Comparison of ENCODE assay signal across 1 cellular context in genomic region chr7:99126921-99127553, GRCh38.
TF ChIP-seq lines count a peak whose summit lies in the region.

No MANE protein-coding gene starts in this region.

TF ChIP-seq in K562, 482 proteins besides CTCF, POLR2A, EP300 and RAD21 (continued from another document and continues in another):
- TF ChIP-seq ZBTB2 (IDR thresholded peaks at IDR 0.05) (peak; percentile 36; the same call in 1 of the 2 replicates), MYC (IDR thresholded peaks at IDR 0.05; ENCODE audit: low read depth, low read length) (peak; percentile 44; the same call in 1 of the 2 replicates), MYC (CRISPR knock-in tag; IDR thresholded peaks at IDR 0.05; ENCODE audit: borderline replicate concordance, low read depth) (no peak), CXXC5 (CRISPR knock-in tag; IDR thresholded peaks at IDR 0.05) (peak; percentile 20; the same call in 1 of the 2 replicates), ZNF766 (CRISPR knock-in tag; conservative IDR thresholded peaks at IDR 0.05) (peak; percentile 67; the same call in 1 of the 2 replicates), FOXJ2 (tag; IDR thresholded peaks at IDR 0.05) (peak; percentile 75; the same call in 1 of the 2 replicates), CTBP1 (IDR thresholded peaks at IDR 0.05; ENCODE audit: borderline replicate concordance) (peak; percentile 49; the same call in 1 of the 2 replicates), ATF7 (IDR thresholded peaks at IDR 0.05) (peak; percentile 70), BCOR (IDR thresholded peaks at IDR 0.05) (peak; percentile 49), ZNF592 (IDR thresholded peaks at IDR 0.05) (peak; percentile 56; the same call in 1 of the 2 replicates), HMGN3 (IDR thresholded peaks at IDR 0.05; ENCODE audit: borderline replicate concordance, extremely low read depth, insufficient read length, low read depth, low read length) (no peak), PML (IDR thresholded peaks at IDR 0.05; ENCODE audit: low read length) (no peak), TAF7 (tag; IDR thresholded peaks at IDR 0.05) (peak; percentile 43; the same call in 1 of the 2 replicates), CBX5 (IDR thresholded peaks at IDR 0.05; ENCODE audit: borderline replicate concordance, low read depth) (peak; percentile 60; the same call in 1 of the 2 replicates), HMGXB4 (CRISPR knock-in tag; IDR thresholded peaks at IDR 0.05) (no peak), RUNX1 (IDR thresholded peaks at IDR 0.05; ENCODE audit: low read depth) (no peak), ATF3 (IDR thresholded peaks at IDR 0.05) (peak; percentile 13; the same call in 1 of the 2 replicates), ATF3 (CRISPR knock-in tag; conservative IDR thresholded peaks at IDR 0.05) (no peak), TSHZ1 (CRISPR knock-in tag; IDR thresholded peaks at IDR 0.05) (no peak), NFATC3 (IDR thresholded peaks at IDR 0.05) (peak; percentile 21; the same call in 1 of the 2 replicates), ZNF740 (CRISPR knock-in tag; IDR thresholded peaks at IDR 0.05) (no peak), ZNF740 (tag; IDR thresholded peaks at IDR 0.05) (no peak), ZNF140 (CRISPR knock-in tag; IDR thresholded peaks at IDR 0.05) (no peak), SMAD3 (CRISPR knock-in tag; conservative IDR thresholded peaks at IDR 0.05) (no peak), BRD9 (IDR thresholded peaks at IDR 0.05; ENCODE audit: low read depth, partially characterized antibody) (peak; percentile 37), SIN3B (IDR thresholded peaks at IDR 0.05; ENCODE audit: low read depth) (no peak), ZFP30 (CRISPR knock-in tag; IDR thresholded peaks at IDR 0.05; ENCODE audit: borderline replicate concordance) (no peak), ZNF398 (CRISPR knock-in tag; IDR thresholded peaks at IDR 0.05) (no peak), VEZF1 (CRISPR knock-in tag; IDR thresholded peaks at IDR 0.05) (no peak; the same call in 1 of the 2 replicates), HMBOX1 (IDR thresholded peaks at IDR 0.05) (0 out of 2 replicates have a peak, but pooled peaks have one; percentile 63), NEUROD1 (IDR thresholded peaks at IDR 0.05; ENCODE audit: borderline replicate concordance, low read depth, low read length, partially characterized antibody) (peak; percentile 51), E2F4 (CRISPR knock-in tag; IDR thresholded peaks at IDR 0.05; ENCODE audit: low read depth) (no peak), SRF (CRISPR knock-in tag; IDR thresholded peaks at IDR 0.05) (peak in 1 of 2 experiments; percentile 77; a peak in 1 of 4 replicates), ATF6 (CRISPR knock-in tag; IDR thresholded peaks at IDR 0.05) (no peak), ADNP (tag; IDR thresholded peaks at IDR 0.05) (peak; percentile 86), SIX5 (IDR thresholded peaks at IDR 0.05; ENCODE audit: borderline replicate concordance in 1 of 2, insufficient read depth in 1 of 2, low read depth in 1 of 2, low read length in 2 of 2) (no peak), SIN3A (IDR thresholded peaks at IDR 0.05; ENCODE audit: borderline replicate concordance in 2 of 2, control insufficient read depth in 1 of 2, low read depth in 2 of 2, low read length in 2 of 2) (no peak), ZNF174 (CRISPR knock-in tag; IDR thresholded peaks at IDR 0.05) (no peak)
